ENCODE assay signal across 9 cellular contexts in genomic region chr12:89542912-89543592, GRCh38. TPM values are rescaled to one million over a fixed set of nuclear protein-coding genes. Genes with fewer than 3 reads are reported as not detected.
DNase-seq lines count a peak whose midpoint lies in the region; ATAC-seq, FAIRE-seq and TF ChIP-seq lines count a peak whose summit lies in the region.
"Had no signal": no experiment of that assay in that cellular context is flagged by ENCODE, and none has a peak within 500 bp of the region (broad histone marks: within the 10 kb centered on the region; RNA-seq: fewer than 3 reads in every experiment).

No MANE protein-coding gene starts in this region.

- FAIRE-seq in small intestine (lab: Jason Lieb, UNC), result no peak
- FAIRE-seq: A204.1 had no signal

- no peaks in the 10 kb centered on the region for H3K9me3 ChIP-seq in right atrium auricular region
- no peaks in the 10 kb centered on the region for H3K9me3 ChIP-seq in small intestine (ENCODE audit: control insufficient read depth, low read depth)

- peak; percentile 85 for ATAC-seq in HG02798 (IDR thresholded peaks at IDR 0.05; ENCODE audit: poor library complexity, unreplicated experiment)

- no peaks in the 10 kb centered on the region for H3K27me3 ChIP-seq in right atrium auricular region
- no peaks in the 10 kb centered on the region for H3K27me3 ChIP-seq in small intestine (ENCODE audit: control insufficient read depth in 2 of 2, insufficient read depth in 2 of 2, low read length in 2 of 2)

- no peak overlapping the region for H3K27ac ChIP-seq in right atrium auricular region
- no peak overlapping the region for H3K27ac ChIP-seq in small intestine (ENCODE audit: low read depth in 1 of 2, low read length in 1 of 2)

- no peak overlapping the region for H3K4me3 ChIP-seq in right atrium auricular region
- H3K4me3 ChIP-seq in small intestine (ENCODE audit: low read depth in 1 of 2, low read length in 2 of 2), result no peak overlapping the region

- H3K4me1 ChIP-seq in right atrium auricular region (peaks cover 0 to 28% of the 10 kb centered on the region in 2 donors), small intestine (ENCODE audit: control insufficient read depth in 2 of 2, insufficient read depth in 1 of 2, low read depth in 1 of 2, low read length in 1 of 2) (peaks cover 0 to 4% of the 10 kb centered on the region in 2 donors)

- WGBS in small intestine, 3 donors, result 7 to 14% (median 8%) methylated on average over 6 of the region's 6 CpGs

- no peaks in the 10 kb centered on the region for H3K36me3 ChIP-seq in right atrium auricular region
- no peaks in the 10 kb centered on the region for H3K36me3 ChIP-seq in small intestine (ENCODE audit: control insufficient read depth in 2 of 2, insufficient read depth in 2 of 2, low read length in 2 of 2)

- DNase-seq in NCI-H1417 (lab: John Stamatoyannopoulos, UW) (peak; percentile 45 to 86 (median 80)), NCI-H1417 treated with DMSO at 0.1 percent for 48 hours (lab: John Stamatoyannopoulos, UW) (no peak), NCI-H1436 treated with DMSO at 0.1 percent for 48 hours (lab: John Stamatoyannopoulos, UW) (peak; percentile 6), T-helper 1 cell (peak; percentile 23 to 69 (median 46)), amniotic epithelial cell (ENCODE audit: low read depth) (peak; percentile 80), right atrium auricular region (ENCODE audit: low spot score) (peak; percentile 65), small intestine (peak; percentile 91)

- peak; percentile 62 to 88 for TF ChIP-seq CTCF in right atrium auricular region (IDR thresholded peaks at IDR 0.05)

RNA-seq across cellular contexts. Expression of gene POC1B, which starts 17.2 kb away (rescaled TPM):
- total RNA-seq in right atrium auricular region, result 10 to 100 TPM in 1 of 2 donors, 1 to 10 TPM in 1; 9.8 to 10.6 TPM
- polyA plus RNA-seq in small intestine, result 10 to 100 TPM; 14.1 to 17.0 (median 15.7) TPM

RNA-seq across cellular contexts. Expression of gene GALNT4, which starts 18.5 kb away (rescaled TPM):
- 1 to 10 TPM; 3.8 to 4.7 TPM for total RNA-seq in right atrium auricular region
- 10 to 100 TPM in 1 of 3 donors, 1 to 10 TPM in 2; 3.2 to 16.1 (median 5.8) TPM for polyA plus RNA-seq in small intestine
